Comparison of ENCODE assay signal across 11 cellular contexts in the genomic region with DNA sequence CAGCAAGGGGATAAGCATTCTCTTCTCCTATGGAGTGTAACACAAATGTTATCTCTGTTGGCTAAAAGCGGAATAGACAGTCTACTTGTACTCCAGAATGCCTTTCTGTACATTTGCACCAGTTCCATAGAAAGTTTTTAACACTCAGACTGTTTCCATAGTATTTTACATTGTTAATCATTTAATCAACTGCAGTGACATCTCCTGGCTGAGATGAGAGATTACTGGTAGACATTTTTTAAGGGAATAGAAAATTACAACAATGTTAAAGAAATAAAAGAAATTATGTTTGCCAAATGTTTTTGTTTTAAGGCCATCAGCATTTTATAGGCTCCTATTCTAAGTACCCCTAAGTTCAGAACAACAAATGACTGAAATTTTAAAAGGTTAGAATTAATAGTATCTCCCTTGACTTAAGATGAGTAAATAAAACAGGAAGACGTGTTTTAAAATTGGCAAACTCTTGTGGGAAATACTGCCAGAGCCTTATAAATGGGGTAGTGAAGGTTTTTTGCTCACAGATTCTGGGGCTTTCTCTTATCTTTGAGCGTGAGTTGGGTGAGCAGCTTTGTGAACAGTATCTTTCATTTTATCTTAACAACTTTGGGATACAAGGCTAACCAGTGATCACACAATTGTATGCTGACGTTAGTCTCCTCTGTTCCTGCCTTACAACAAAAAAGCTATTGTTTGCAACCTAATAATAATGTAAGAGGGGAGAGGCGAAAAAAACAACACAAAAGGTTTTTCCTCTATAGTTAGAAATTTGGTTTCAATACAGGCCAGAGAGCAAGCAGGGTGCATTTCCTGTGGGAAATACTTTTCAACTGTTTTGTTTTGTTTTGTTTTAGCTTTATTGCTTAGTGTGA.
DNase-seq lines count a peak whose midpoint lies in the region; ATAC-seq and TF ChIP-seq lines count a peak whose summit lies in the region.
"Had no signal": no experiment of that assay in that cellular context is flagged by ENCODE, and none has a peak within 500 bp of the region (broad histone marks: within the 10 kb centered on the region; RNA-seq: fewer than 3 reads in every experiment).

No MANE protein-coding gene starts in this region.

- peaks cover 17% of the 10 kb centered on the region for H3K4me1 ChIP-seq in KMS-11 (ENCODE audit: low read depth, poor library complexity, severe bottlenecking)
- peaks cover 24% of the 10 kb centered on the region for H3K4me1 ChIP-seq in lower lobe of right lung

- ATAC-seq in lower lobe of right lung (no peak), GM18517 (IDR thresholded peaks at IDR 0.05; ENCODE audit: unreplicated experiment) (no peak)
- no peak for ATAC-seq in activated CD8-positive, alpha-beta memory T cell treated with anti-CD3 and anti-CD28 coated beads, Interleukin-2, amount 10 ng/mL, durations not matched to agents 7 days and 5 days
- ATAC-seq: activated T-cell treated with anti-CD3 and anti-CD28 coated beads, Interleukin-2, amount 50 U/mL, for 4 hours had no signal

- no peaks in the 10 kb centered on the region for H3K27me3 Mint-ChIP-seq in activated CD8-positive, alpha-beta memory T cell treated with anti-CD3 and anti-CD28 coated beads, Interleukin-2, amount 10 ng/mL, durations not matched to agents 7 days and 5 days

- no peak overlapping the region for H3K4me3 Mint-ChIP-seq in activated CD8-positive, alpha-beta memory T cell treated with anti-CD3 and anti-CD28 coated beads, Interleukin-2, amount 10 ng/mL, durations not matched to agents 7 days and 5 days
- H3K4me3 Mint-ChIP-seq: activated T-cell treated with anti-CD3 and anti-CD28 coated beads, Interleukin-2, amount 50 U/mL, for 4 hours had no signal

- CTCF ChIA-PET in AG04450 (lab: Charles Lee): interaction anchor here (1.1 to 2.1 kb wide), 3 partner anchors 17 to 299 kb away, joined by 4 to 6 read pairs (median 5); no protein-coding TSS in a partner anchor
- CTCF ChIA-PET in activated CD8-positive, alpha-beta memory T cell treated with anti-CD3 and anti-CD28 coated beads, Interleukin-2, amount 10 ng/mL, durations not matched to agents 7 days and 5 days (lab: Charles Lee): no interaction called here

- peak overlapping the region; percentile 56 for H3K4me2 ChIP-seq in KMS-11

- H3K36me3 ChIP-seq in KMS-11 (ENCODE audit: insufficient read depth): no peaks in the 10 kb centered on the region
- H3K36me3 ChIP-seq in lower lobe of right lung: no peaks in the 10 kb centered on the region
- H3K36me3 ChIP-seq: MG63 had no signal

- H3K79me2 ChIP-seq in KMS-11 (ENCODE audit: insufficient read depth, low read depth): no peaks in the 10 kb centered on the region

- no peaks in the 10 kb centered on the region for H3K36me3 Mint-ChIP-seq in activated CD8-positive, alpha-beta memory T cell treated with anti-CD3 and anti-CD28 coated beads, Interleukin-2, amount 10 ng/mL, durations not matched to agents 7 days and 5 days

- intact Hi-C loops in lower lobe of right lung (cut with DNase I): no loop called here

- DNase-seq in AG04450 (ENCODE audit: low read depth, low spot score): no peak
- peak; percentile 14 for DNase-seq in cerebellar cortex (ENCODE audit: low spot score)
- no peak for DNase-seq in lower lobe of right lung
- no peak for DNase-seq in NCI-H345 (lab: John Stamatoyannopoulos, UW)
- no peak for DNase-seq in activated CD8-positive, alpha-beta memory T cell treated with anti-CD3 and anti-CD28 coated beads, Interleukin-2, amount 10 ng/mL, durations not matched to agents 7 days and 5 days
- no peak for DNase-seq in hepatic stellate cell (ENCODE audit: low spot score)
- DNase-seq: activated T-cell treated with anti-CD3 and anti-CD28 coated beads, Interleukin-2, amount 50 U/mL, for 4 hours; effector CD4-positive, alpha-beta T cell; MG63 had no signal

- H3K27me3 ChIP-seq in AG04450 (ENCODE audit: control insufficient read depth, insufficient read depth, low read length): no peaks in the 10 kb centered on the region
- H3K27me3 ChIP-seq in KMS-11 (ENCODE audit: insufficient read depth, low read depth): no peaks in the 10 kb centered on the region
- no peaks in the 10 kb centered on the region for H3K27me3 ChIP-seq in lower lobe of right lung (ENCODE audit: low read depth)
- H3K27me3 ChIP-seq: MG63 had no signal

- no peaks in the 10 kb centered on the region for H3K9me3 Mint-ChIP-seq in activated CD8-positive, alpha-beta memory T cell treated with anti-CD3 and anti-CD28 coated beads, Interleukin-2, amount 10 ng/mL, durations not matched to agents 7 days and 5 days (ENCODE audit: low read depth)
- H3K9me3 Mint-ChIP-seq: activated T-cell treated with anti-CD3 and anti-CD28 coated beads, Interleukin-2, amount 50 U/mL, for 4 hours had no signal

- H3K9me3 ChIP-seq in AG04450 (ENCODE audit: control insufficient read depth, insufficient read depth, low read length) (no peaks in the 10 kb centered on the region), lower lobe of right lung (no peaks in the 10 kb centered on the region)
- H3K9me3 ChIP-seq: MG63 had no signal

- no peaks in the 10 kb centered on the region for H3K4me1 Mint-ChIP-seq in activated CD8-positive, alpha-beta memory T cell treated with anti-CD3 and anti-CD28 coated beads, Interleukin-2, amount 10 ng/mL, durations not matched to agents 7 days and 5 days

- H4K20me1 ChIP-seq in KMS-11 (ENCODE audit: insufficient read depth): no peaks in the 10 kb centered on the region

- POLR2A ChIA-PET in AG04450 (lab: Yijun Ruan, JAX): no interaction called here

- H3K27ac ChIP-seq in AG04450 (ENCODE audit: low read depth, low read length): no peak overlapping the region
- H3K27ac ChIP-seq in KMS-11: peak overlapping the region; percentile 17; the same call in 1 of the 2 replicates
- H3K27ac ChIP-seq in lower lobe of right lung: no peak overlapping the region

- peak; percentile 12; the same call in 1 of the 2 replicates for TF ChIP-seq CTCF in AG04450 (IDR thresholded peaks at IDR 0.05; ENCODE audit: low read depth, low read length)
- TF ChIP-seq CTCF in KMS-11 (conservative IDR thresholded peaks at IDR 0.05; ENCODE audit: low read depth, low read length): peak; percentile 37; the same call in 1 of the 2 replicates
- peak; percentile 20 for TF ChIP-seq CTCF in lower lobe of right lung (IDR thresholded peaks at IDR 0.05)

- no peak overlapping the region for H3K9ac ChIP-seq in KMS-11

- H3K4me3 ChIP-seq in AG04450 (ENCODE audit: low read depth, low read length) (no peak overlapping the region), KMS-11 (IDR thresholded peaks at IDR 0.05; ENCODE audit: insufficient read depth, low read depth, low read length) (no peak overlapping the region), lower lobe of right lung (no peak overlapping the region)
- H3K4me3 ChIP-seq: MG63 had no signal

- H3K27ac Mint-ChIP-seq in activated CD8-positive, alpha-beta memory T cell treated with anti-CD3 and anti-CD28 coated beads, Interleukin-2, amount 10 ng/mL, durations not matched to agents 7 days and 5 days: no peak overlapping the region

- H2AFZ ChIP-seq in KMS-11 (ENCODE audit: low read depth): no peak overlapping the region
